Comparison of ENCODE assay signal across 9 cellular contexts in genomic region chr7:123558506-123558874, GRCh38.
DNase-seq lines count a peak whose midpoint lies in the region; ATAC-seq and TF ChIP-seq lines count a peak whose summit lies in the region.
"Had no signal": no experiment of that assay in that cellular context is flagged by ENCODE, and none has a peak within 500 bp of the region (broad histone marks: within the 10 kb centered on the region; RNA-seq: fewer than 3 reads in every experiment).

No MANE protein-coding gene starts in this region.

- H3K9me3 ChIP-seq in SU-DHL-6 (ENCODE audit: insufficient read depth, low read length) (no peaks in the 10 kb centered on the region), iPS-20b (ENCODE audit: insufficient read depth, low read depth, low read length) (no peaks in the 10 kb centered on the region)

- H3K4me1 ChIP-seq in iPS-20b (ENCODE audit: insufficient read depth, low read length) = peaks cover 6% of the 10 kb centered on the region; the same call in 1 of the 2 replicates

- 0 out of 2 replicates have a peak, but pooled peaks cover 8% of the 10 kb centered on the region for H3K79me2 ChIP-seq in SU-DHL-6 (ENCODE audit: insufficient read depth, low read length)

- H3K4me3 ChIP-seq in GM12864 (ENCODE audit: low read depth, low read length) (peak overlapping the region; percentile 81; the same call in 1 of the 2 replicates), SU-DHL-6 (ENCODE audit: insufficient read depth, low read length, poor library complexity, severe bottlenecking) (peak overlapping the region; percentile 89), iPS-20b (ENCODE audit: low read length) (peak overlapping the region; percentile 94)

- H3K4me2 ChIP-seq in SU-DHL-6 (ENCODE audit: low read depth, low read length, poor library complexity, severe bottlenecking) = peak overlapping the region; percentile 81

- H3K36me3 ChIP-seq in SU-DHL-6 (ENCODE audit: low read length) (no peaks in the 10 kb centered on the region), iPS-20b (ENCODE audit: insufficient read depth, low read depth, low read length) (peaks cover 15% of the 10 kb centered on the region)

- H3K27me3 ChIP-seq in SU-DHL-6 (ENCODE audit: low read length) (no peaks in the 10 kb centered on the region), iPS-20b (ENCODE audit: insufficient read depth, low read length) (no peaks in the 10 kb centered on the region)

- H4K20me1 ChIP-seq in SU-DHL-6 (ENCODE audit: low read depth, low read length) = no peaks in the 10 kb centered on the region

- H3F3A ChIP-seq in SU-DHL-6 (ENCODE audit: insufficient read depth) = no peaks in the 10 kb centered on the region

- peak overlapping the region; percentile 93 for H2AFZ ChIP-seq in SU-DHL-6 (ENCODE audit: low read depth, low read length, severe bottlenecking)

- H3K9me2 ChIP-seq in SU-DHL-6 (replicated peaks; ENCODE audit: insufficient read depth, low read length) = no peaks in the 10 kb centered on the region

- H3K9ac ChIP-seq in SU-DHL-6 (ENCODE audit: low read length) (peak overlapping the region; percentile 77; the same call in 1 of the 2 replicates), iPS-20b (ENCODE audit: low read depth, low read length) (peak overlapping the region; percentile 57; the same call in 1 of the 2 replicates)

- TF ChIP-seq CTCF in GM12864 (IDR thresholded peaks at IDR 0.05; ENCODE audit: low read depth, low read length, missing control alignments) = no peak
- TF ChIP-seq CTCF in SU-DHL-6 (IDR thresholded peaks at IDR 0.05; ENCODE audit: insufficient read depth, low read length, poor library complexity, severe bottlenecking) = no peak

- DNase-seq in GM12864 (ENCODE audit: low read depth) (no peak), substantia nigra (lab: John Stamatoyannopoulos, UW) (no peak), epidermal melanocyte (ENCODE audit: insufficient read length, low spot score) (no peak), NOMO-1 treated with dmso at 0.1 percent for 144 hours (lab: John Stamatoyannopoulos, UW; ENCODE audit: unreplicated experiment) (no peak), NCI-H345 treated with DMSO at 0.1 percent for 48 hours (lab: John Stamatoyannopoulos, UW; ENCODE audit: unreplicated experiment) (no peak)
- DNase-seq: activated CD8-positive, alpha-beta memory T cell treated with anti-CD3 and anti-CD28 coated beads, Interleukin-2, amount 10 ng/mL, durations not matched to agents 7 days and 5 days had no signal

- ATAC-seq in GM18861 (IDR thresholded peaks at IDR 0.05; ENCODE audit: unreplicated experiment) = no peak

- no peak overlapping the region for H3K27ac ChIP-seq in SU-DHL-6 (ENCODE audit: low read depth, low read length)
- H3K27ac ChIP-seq in iPS-20b (ENCODE audit: low read length) = no peak overlapping the region
- H3K27ac ChIP-seq in substantia nigra (ENCODE audit: low read depth, low read length, poor library complexity, severe bottlenecking) = peak overlapping the region; percentile 77
